Comparison of ENCODE assay signal across 10 cellular contexts in genomic region chr22:36323182-36323854, GRCh38.
DNase-seq lines count a peak whose midpoint lies in the region; ATAC-seq, FAIRE-seq and TF ChIP-seq lines count a peak whose summit lies in the region.
"Had no signal": no experiment of that assay in that cellular context is flagged by ENCODE, and none has a peak within 500 bp of the region (broad histone marks: within the 10 kb centered on the region; RNA-seq: fewer than 3 reads in every experiment).

No MANE protein-coding gene starts in this region.

- H2BK12ac ChIP-seq in mesenchymal stem cell (ENCODE audit: low read length in 2 of 2), result peak overlapping the region in 1 of 2 experiments; percentile 31

- FAIRE-seq in HTR-8/SVneo (lab: Jason Lieb, UNC), result no peak

- no peak overlapping the region for H2BK15ac ChIP-seq in mesenchymal stem cell (ENCODE audit: low read depth, poor library complexity, severe bottlenecking)

- intact Hi-C loops in colonic mucosa (cut with DNase I), result no loop called here
- intact Hi-C loops in tibial artery (cut with DNase I; ENCODE audit: low total_unique reads), result loop anchor here (5.0 kb wide), 1 partner anchor 64 kb away; the partner anchor contains the start of gene MYH9

- H3K23ac ChIP-seq in mesenchymal stem cell (ENCODE audit: low read length in 2 of 2), result no peak overlapping the region

- ATAC-seq in GM19035 (IDR thresholded peaks at IDR 0.05; ENCODE audit: unreplicated experiment), result no peak

- H3K36me3 ChIP-seq in colonic mucosa, result peaks cover 51% of the 10 kb centered on the region
- H3K36me3 ChIP-seq in mesenchymal stem cell (ENCODE audit: control insufficient read depth in 1 of 2, insufficient read depth in 2 of 2, low read depth in 1 of 2, low read length in 2 of 2), result peaks cover 76 to 91% of the 10 kb centered on the region in 2 experiments
- peaks cover 56 to 81% (median 71%) of the 10 kb centered on the region in 3 donors for H3K36me3 ChIP-seq in tibial artery

- H3K4ac ChIP-seq in mesenchymal stem cell (ENCODE audit: low read depth in 1 of 2, low read length in 2 of 2), result no peak overlapping the region

- DNase-seq in DMS153 (lab: John Stamatoyannopoulos, UW) (peak; percentile 41), DMS153 treated with DMSO at 0.1 percent for 48 hours (lab: John Stamatoyannopoulos, UW; ENCODE audit: unreplicated experiment) (no peak), colonic mucosa (no peak), mesenchymal stem cell (peak; percentile 71), tibial artery (peak; percentile 85 to 94), HTR-8/SVneo (ENCODE audit: insufficient read length, low spot score) (no peak), NCI-H187 (lab: John Stamatoyannopoulos, UW) (no peak)
- DNase-seq: H9 had no signal

- H3K18ac ChIP-seq in mesenchymal stem cell (ENCODE audit: low read depth in 1 of 2, low read length in 2 of 2), result peak overlapping the region in 1 of 2 experiments; percentile 54

- H3K27me3 ChIP-seq in colonic mucosa (no peaks in the 10 kb centered on the region), mesenchymal stem cell (ENCODE audit: control insufficient read depth in 1 of 2, insufficient read depth in 1 of 2, low read length in 2 of 2) (no peaks in the 10 kb centered on the region), tibial artery (no peaks in the 10 kb centered on the region)

- H2BK120ac ChIP-seq in mesenchymal stem cell (ENCODE audit: low read depth, low read length), result no peak overlapping the region

- H4K91ac ChIP-seq in mesenchymal stem cell (ENCODE audit: low read length), result peak overlapping the region; percentile 75

- 93% methylated on average over 14 of the region's 14 CpGs for WGBS in mesenchymal stem cell

- no peak overlapping the region for H3K4me3 ChIP-seq in colonic mucosa
- H3K4me3 ChIP-seq in mesenchymal stem cell (ENCODE audit: insufficient read depth in 1 of 2, low read depth in 1 of 2, low read length in 2 of 2), result peak overlapping the region in 1 of 2 experiments; percentile 42
- H3K4me3 ChIP-seq in tibial artery, result peak overlapping the region in 1 of 2 donors; percentile 9

- no peak overlapping the region for H2AFZ ChIP-seq in mesenchymal stem cell (ENCODE audit: low read depth, low read length)

- H3K9me3 ChIP-seq in colonic mucosa, result no peaks in the 10 kb centered on the region
- no peaks in the 10 kb centered on the region for H3K9me3 ChIP-seq in mesenchymal stem cell (ENCODE audit: control insufficient read depth, low read length)
- H3K9me3 ChIP-seq in tibial artery, result no peaks in the 10 kb centered on the region

- peak overlapping the region; percentile 14 for H2BK5ac ChIP-seq in mesenchymal stem cell (ENCODE audit: low read depth, low read length, poor library complexity, severe bottlenecking)

- no peaks in the 10 kb centered on the region for H3K79me1 ChIP-seq in mesenchymal stem cell (replicated peaks; ENCODE audit: low read length, poor library complexity, severe bottlenecking)

- H4K8ac ChIP-seq in mesenchymal stem cell (ENCODE audit: low read length), result no peak overlapping the region

- peak overlapping the region; percentile 46 to 53 for H3K9ac ChIP-seq in colonic mucosa (ENCODE audit: low read depth in 2 of 2, low read length in 2 of 2)
- peak overlapping the region; percentile 82 for H3K9ac ChIP-seq in mesenchymal stem cell (ENCODE audit: low read length)

- peak overlapping the region; percentile 65 for H2AK5ac ChIP-seq in mesenchymal stem cell (ENCODE audit: low read length, severe bottlenecking)

- H3K4me2 ChIP-seq in mesenchymal stem cell (ENCODE audit: low read length, poor library complexity, severe bottlenecking), result no peak overlapping the region

- peaks cover 13% of the 10 kb centered on the region for H3K4me1 ChIP-seq in colonic mucosa
- peaks cover 58% of the 10 kb centered on the region for H3K4me1 ChIP-seq in mesenchymal stem cell (ENCODE audit: control insufficient read depth, insufficient read depth, low read depth, low read length)
- H3K4me1 ChIP-seq in tibial artery, result peaks cover 0 to 95% (median 69%) of the 10 kb centered on the region in 4 donors

- H3K14ac ChIP-seq in mesenchymal stem cell (ENCODE audit: low read length in 2 of 2), result no peak overlapping the region

- TF ChIP-seq CTCF in colonic mucosa (IDR thresholded peaks at IDR 0.05), result no peak
- TF ChIP-seq CTCF in tibial artery (IDR thresholded peaks at IDR 0.05), result no peak

- H3K27ac ChIP-seq in colonic mucosa (peak overlapping the region; percentile 79), mesenchymal stem cell (ENCODE audit: low read length, poor library complexity, severe bottlenecking) (peak overlapping the region; percentile 99), tibial artery (peak overlapping the region; percentile 95)
- H3K27ac ChIP-seq: 22Rv1 had no signal

Comparison
In these comparisons a context has a peak if more than half of its experiments do, and no peak if none do; other contexts are left out.
1. DNase-seq: peak in DMS153 (single experiment), mesenchymal stem cell (single experiment) and tibial artery (2 of 2); none in DMS153 treated with DMSO at 0.1 percent for 48 hours (single experiment), colonic mucosa (single experiment), HTR-8/SVneo (single experiment) and NCI-H187 (0 of 2).
2. Peak in every context shown above with its lines, with median percentiles within 50 percentile points of each other: H3K27ac ChIP-seq.